ENCODE assay signal across 29 cellular contexts in genomic region chr10:30883751-30884150, GRCh38.
"Had no signal": no experiment of that assay in that cellular context is flagged by ENCODE, and none has a peak within 500 bp of the region (broad histone marks: within the 10 kb centered on the region; RNA-seq: fewer than 3 reads in every experiment).

No MANE protein-coding gene starts in this region.

- H3K4me1 ChIP-seq: adrenal gland, body of pancreas, colonic mucosa had no signal

- ATAC-seq: activated CD4-positive, CD25-positive, alpha-beta regulatory T cell treated with anti-CD3 and anti-CD28 coated beads, Interleukin-2, amount 50 U/mL, for 24 hours; activated CD8-positive, alpha-beta T cell treated with anti-CD3 and anti-CD28 coated beads for 36 hours; activated T-cell treated with anti-CD3 and anti-CD28 coated beads, Interleukin-2, amount 50 U/mL, for 4 hours; activated T-helper 17 cell treated with anti-CD3 and anti-CD28 coated beads, Interleukin-2, amount 50 U/mL, for 72 hours; body of pancreas; esophagus mucosa; heart right ventricle; T-helper 17 cell had no signal

- H3K36me3 ChIP-seq: adrenal gland, cardiac muscle cell, colonic mucosa, heart right ventricle, WERI-Rb-1 had no signal

- H3K9me3 ChIP-seq: body of pancreas, colonic mucosa, heart right ventricle had no signal

- DNase-seq: activated B cell treated with CpG ODN at 0.5 μM for 24 hours; activated CD4-positive, alpha-beta T cell treated with anti-CD3 and anti-CD28 coated beads for 48 hours; activated CD4-positive, alpha-beta T cell treated with anti-CD3 and anti-CD28 coated beads, Interleukin-2, amount 50 U/mL, for 1 hour; activated CD4-positive, alpha-beta T cell treated with anti-CD3 and anti-CD28 coated beads, Interleukin-2, amount 50 U/mL, for 48 hours; activated CD8-positive, alpha-beta memory T cell treated with anti-CD3 and anti-CD28 coated beads for 24 hours; activated CD8-positive, alpha-beta T cell treated with anti-CD3 and anti-CD28 coated beads for 36 hours; activated effector memory CD4-positive, alpha-beta T cell treated with Interleukin-2 at 50 U/mL for 16 hours; activated gamma-delta T cell treated with Interleukin-2 at 50 U/mL for 16 hours; activated naive CD4-positive, alpha-beta T cell treated with anti-CD3 and anti-CD28 coated beads, Interleukin-2, amount 50 U/mL, for 16 hours; activated naive CD4-positive, alpha-beta T cell treated with Interleukin-2 at 50 U/mL for 16 hours; activated T-cell treated with anti-CD3 and anti-CD28 coated beads, Interleukin-2, amount 50 U/mL, for 4 hours; adrenal gland; amygdala; aorta; body of pancreas; central memory CD4-positive, alpha-beta T cell; cerebellar nuclear complex; colonic mucosa; effector CD8-positive, alpha-beta T cell; foreskin melanocyte; heart right ventricle; T-helper 1 cell; T-helper 17 cell; T1000; WERI-Rb-1 had no signal

- H3K27me3 ChIP-seq: adrenal gland, body of pancreas, cardiac muscle cell, colonic mucosa, heart right ventricle had no signal

- H3K27ac ChIP-seq: adrenal gland, body of pancreas, cardiac muscle cell, colonic mucosa, heart right ventricle, WERI-Rb-1 had no signal

- H3K4me3 ChIP-seq: adrenal gland, body of pancreas, cardiac muscle cell, colonic mucosa, heart right ventricle had no signal
